1 cellular context compared by ENCODE assay signal in the genomic region with DNA sequence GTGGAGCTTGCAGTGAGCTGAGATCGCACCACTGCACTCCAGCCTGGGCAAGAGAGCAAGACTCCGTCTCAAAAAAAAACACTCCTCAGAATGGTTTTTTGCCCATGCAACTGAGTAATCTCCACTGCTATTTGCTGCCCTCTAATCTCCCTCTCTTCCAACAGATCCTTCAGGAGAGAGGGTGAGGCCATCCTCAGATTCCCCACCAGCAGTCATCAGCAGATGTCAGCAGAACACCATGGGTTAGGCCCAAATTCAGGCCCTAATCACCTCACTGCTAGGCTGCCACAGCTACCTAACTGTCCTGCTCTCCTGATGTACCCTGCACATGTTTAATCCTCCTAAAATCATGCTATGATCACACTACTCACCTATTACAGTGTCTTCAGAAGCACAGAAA.
TF ChIP-seq lines count a peak whose summit lies in the region.

No MANE protein-coding gene starts in this region.

TF ChIP-seq in GM12878, 131 proteins besides CTCF, POLR2A, EP300 and RAD21:
- TF ChIP-seq, protein P1, sequence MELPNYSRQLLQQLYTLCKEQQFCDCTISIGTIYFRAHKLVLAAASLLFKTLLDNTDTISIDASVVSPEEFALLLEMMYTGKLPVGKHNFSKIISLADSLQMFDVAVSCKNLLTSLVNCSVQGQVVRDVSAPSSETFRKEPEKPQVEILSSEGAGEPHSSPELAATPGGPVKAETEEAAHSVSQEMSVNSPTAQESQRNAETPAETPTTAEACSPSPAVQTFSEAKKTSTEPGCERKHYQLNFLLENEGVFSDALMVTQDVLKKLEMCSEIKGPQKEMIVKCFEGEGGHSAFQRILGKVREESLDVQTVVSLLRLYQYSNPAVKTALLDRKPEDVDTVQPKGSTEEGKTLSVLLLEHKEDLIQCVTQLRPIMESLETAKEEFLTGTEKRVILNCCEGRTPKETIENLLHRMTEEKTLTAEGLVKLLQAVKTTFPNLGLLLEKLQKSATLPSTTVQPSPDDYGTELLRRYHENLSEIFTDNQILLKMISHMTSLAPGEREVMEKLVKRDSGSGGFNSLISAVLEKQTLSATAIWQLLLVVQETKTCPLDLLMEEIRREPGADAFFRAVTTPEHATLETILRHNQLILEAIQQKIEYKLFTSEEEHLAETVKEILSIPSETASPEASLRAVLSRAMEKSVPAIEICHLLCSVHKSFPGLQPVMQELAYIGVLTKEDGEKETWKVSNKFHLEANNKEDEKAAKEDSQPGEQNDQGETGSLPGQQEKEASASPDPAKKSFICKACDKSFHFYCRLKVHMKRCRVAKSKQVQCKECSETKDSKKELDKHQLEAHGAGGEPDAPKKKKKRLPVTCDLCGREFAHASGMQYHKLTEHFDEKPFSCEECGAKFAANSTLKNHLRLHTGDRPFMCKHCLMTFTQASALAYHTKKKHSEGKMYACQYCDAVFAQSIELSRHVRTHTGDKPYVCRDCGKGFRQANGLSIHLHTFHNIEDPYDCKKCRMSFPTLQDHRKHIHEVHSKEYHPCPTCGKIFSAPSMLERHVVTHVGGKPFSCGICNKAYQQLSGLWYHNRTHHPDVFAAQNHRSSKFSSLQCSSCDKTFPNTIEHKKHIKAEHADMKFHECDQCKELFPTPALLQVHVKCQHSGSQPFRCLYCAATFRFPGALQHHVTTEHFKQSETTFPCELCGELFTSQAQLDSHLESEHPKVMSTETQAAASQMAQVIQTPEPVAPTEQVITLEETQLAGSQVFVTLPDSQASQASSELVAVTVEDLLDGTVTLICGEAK (IDR thresholded peaks at IDR 0.05; ENCODE audit: borderline replicate concordance): no peak
- no peak for TF ChIP-seq NR2F1 (conservative IDR thresholded peaks at IDR 0.05)
- TF ChIP-seq SMC3 (IDR thresholded peaks at IDR 0.05; ENCODE audit: borderline replicate concordance, low read length): peak; percentile 19; the same call in 1 of the 2 replicates
- no peak for TF ChIP-seq JUND (IDR thresholded peaks at IDR 0.05; ENCODE audit: low read depth, low read length)
